19 cellular contexts compared by ENCODE assay signal in genomic region chr21:27569831-27570230, GRCh38.
DNase-seq lines count a peak whose midpoint lies in the region; ATAC-seq, FAIRE-seq and TF ChIP-seq lines count a peak whose summit lies in the region.
"Had no signal": no experiment of that assay in that cellular context is flagged by ENCODE, and none has a peak within 500 bp of the region (broad histone marks: within the 10 kb centered on the region; RNA-seq: fewer than 3 reads in every experiment).

No MANE protein-coding gene starts in this region.

- no peak overlapping the region for H2AFZ ChIP-seq in osteoblast (ENCODE audit: low read length)

- no peaks in the 10 kb centered on the region for H3K9me3 ChIP-seq in breast epithelium
- H3K9me3 ChIP-seq in esophagus squamous epithelium = no peaks in the 10 kb centered on the region
- no peaks in the 10 kb centered on the region for H3K9me3 ChIP-seq in osteoblast (ENCODE audit: low read depth, low read length)
- H3K9me3 ChIP-seq in aorta (ENCODE audit: control insufficient read depth, low read length) = no peaks in the 10 kb centered on the region
- H3K9me3 ChIP-seq: left lung, tibial nerve had no signal

- no peaks in the 10 kb centered on the region for H3K27me3 Mint-ChIP-seq in MCF 10A (ENCODE audit: insufficient read depth, unreplicated experiment)
- H3K27me3 Mint-ChIP-seq: naive thymus-derived CD4-positive, alpha-beta T cell had no signal

- DNase-seq in MCF 10A (ENCODE audit: unreplicated experiment) (no peak), breast epithelium (ENCODE audit: low spot score in 2 of 2) (no peak), esophagus squamous epithelium (lab: John Stamatoyannopoulos, UW) (no peak), osteoblast (ENCODE audit: insufficient read length, low spot score, missing footprints) (no peak), aorta (no peak), midbrain (lab: John Stamatoyannopoulos, UW) (no peak), GM12891 (ENCODE audit: insufficient read length, low spot score) (no peak)
- DNase-seq: 8988T; activated CD8-positive, alpha-beta T cell treated with anti-CD3 and anti-CD28 coated beads, Interleukin-2, amount 10 ng/mL, durations not matched to agents 7 days and 5 days; CD8-positive, alpha-beta T cell; dermis blood vessel endothelial cell; naive thymus-derived CD4-positive, alpha-beta T cell; NCI-H2029 treated with DMSO at 0.1 percent for 48 hours; NCI-H526 treated with DMSO at 0.1 percent for 48 hours; stimulated activated CD4-positive, alpha-beta T cell treated with anti-CD3 and anti-CD28 coated beads, Interleukin-1b, Interleukin-23, amount 100 ng/mL, for 48 hours had no signal

- peak overlapping the region in 1 of 2 donors; percentile 68 for H3K27ac ChIP-seq in breast epithelium
- H3K27ac ChIP-seq in esophagus squamous epithelium = peak overlapping the region in 3 of 4 donors; percentile 25 to 66 (median 66)
- H3K27ac ChIP-seq in osteoblast (ENCODE audit: low read depth, low read length) = peak overlapping the region; percentile 98
- H3K27ac ChIP-seq in aorta (ENCODE audit: low read depth in 1 of 2, low read length in 2 of 2) = peak overlapping the region in 1 of 2 donors; percentile 76

- TF ChIP-seq POLR2A in breast epithelium (IDR thresholded peaks at IDR 0.05) (no peak), esophagus squamous epithelium (IDR thresholded peaks at IDR 0.05) (no peak), GM12891 (IDR thresholded peaks at IDR 0.05; ENCODE audit: low read depth, low read length) (no peak)

- TSS peak; percentile 84 for BruUV-seq in MCF 10A (replicated peaks; lab: Mats Ljungman, UMichigan)

- H3K27ac Mint-ChIP-seq in MCF 10A (ENCODE audit: low read depth, unreplicated experiment) = peak overlapping the region; percentile 85
- H3K27ac Mint-ChIP-seq: activated CD8-positive, alpha-beta T cell treated with anti-CD3 and anti-CD28 coated beads, Interleukin-2, amount 10 ng/mL, durations not matched to agents 7 days and 5 days; activated T-helper 2 cell treated with anti-CD3 and anti-CD28 coated beads, Interferon-gamma antibody, Interleukin-2, Interleukin-4, amounts not matched to agents 10 μg/mL and 5 μg/mL and 100 μg/mL, durations not matched to agents 14 hours and 24 hours and 36 hours; CD8-positive, alpha-beta T cell; naive thymus-derived CD4-positive, alpha-beta T cell had no signal

- H3K4me3 ChIP-seq in breast epithelium = no peak overlapping the region
- H3K4me3 ChIP-seq in esophagus squamous epithelium = no peak overlapping the region
- H3K4me3 ChIP-seq in osteoblast (ENCODE audit: insufficient read depth, low read length) = peak overlapping the region; percentile 31
- H3K4me3 ChIP-seq in aorta (ENCODE audit: low read length in 2 of 2) = no peak overlapping the region
- H3K4me3 ChIP-seq: left lung, tibial nerve had no signal

- ATAC-seq in aorta (ENCODE audit: low FRiP score) (peak; percentile 24), HG02938 (IDR thresholded peaks at IDR 0.05; ENCODE audit: unreplicated experiment) (no peak)
- ATAC-seq: activated CD8-positive, alpha-beta T cell treated with anti-CD3 and anti-CD28 coated beads, Interleukin-2, amount 10 ng/mL, durations not matched to agents 7 days and 5 days; CD8-positive, alpha-beta T cell; naive thymus-derived CD4-positive, alpha-beta T cell had no signal

- FAIRE-seq in GM12891 (lab: Jason Lieb, UNC) = no peak

- H3K4me1 ChIP-seq in breast epithelium (no peaks in the 10 kb centered on the region), esophagus squamous epithelium (peaks cover 0 to 4% (median 0%) of the 10 kb centered on the region in 3 donors), osteoblast (ENCODE audit: insufficient read depth, low read length) (peaks cover 62% of the 10 kb centered on the region), aorta (ENCODE audit: control insufficient read depth in 1 of 2, insufficient read depth in 2 of 2, low read length in 2 of 2) (peaks cover 0 to 4% of the 10 kb centered on the region in 2 donors)
- H3K4me1 ChIP-seq: left lung had no signal

- H3K36me3 Mint-ChIP-seq in MCF 10A (ENCODE audit: insufficient read depth, unreplicated experiment) = no peaks in the 10 kb centered on the region
- H3K36me3 Mint-ChIP-seq: CD8-positive, alpha-beta T cell; naive thymus-derived CD4-positive, alpha-beta T cell had no signal

- H3K9me3 Mint-ChIP-seq in MCF 10A (ENCODE audit: unreplicated experiment) = peaks cover 10% of the 10 kb centered on the region

- CTCF ChIA-PET in MCF 10A (lab: Yijun Ruan, JAX) = interaction anchor here (0.7 to 2.6 kb wide), 5 partner anchors 130 to 1176 kb away, joined by 3 to 14 read pairs (median 4); no protein-coding TSS in a partner anchor

- H3K4me1 Mint-ChIP-seq in MCF 10A (ENCODE audit: insufficient read depth, unreplicated experiment) = peaks cover 37% of the 10 kb centered on the region
- H3K4me1 Mint-ChIP-seq: naive thymus-derived CD4-positive, alpha-beta T cell had no signal

- 53 to 61% methylated on average over 2 of the region's 2 CpGs for WGBS in esophagus squamous epithelium, 2 donors
- 20 to 27% methylated on average over 2 of the region's 2 CpGs for WGBS in aorta, 2 donors

- H3K36me3 ChIP-seq in breast epithelium = no peaks in the 10 kb centered on the region
- no peaks in the 10 kb centered on the region for H3K36me3 ChIP-seq in esophagus squamous epithelium
- H3K36me3 ChIP-seq in osteoblast (ENCODE audit: insufficient read depth, low read length) = no peaks in the 10 kb centered on the region
- H3K36me3 ChIP-seq in aorta (ENCODE audit: control insufficient read depth in 1 of 2, insufficient read depth in 2 of 2, low read length in 1 of 2) = no peaks in the 10 kb centered on the region
- H3K36me3 ChIP-seq: left lung, tibial nerve had no signal

- POLR2A ChIA-PET in MCF 10A (lab: Yijun Ruan, JAX) = interaction anchor here (0.6 to 0.7 kb wide), 2 partner anchors 126 to 130 kb away, joined by 3 read pairs; no protein-coding TSS in a partner anchor

- H3K79me2 ChIP-seq in osteoblast (ENCODE audit: insufficient read depth, low read length) = no peaks in the 10 kb centered on the region

- H3K4me3 Mint-ChIP-seq in MCF 10A (ENCODE audit: unreplicated experiment) = no peak overlapping the region
- H3K4me3 Mint-ChIP-seq: activated CD8-positive, alpha-beta T cell treated with anti-CD3 and anti-CD28 coated beads, Interleukin-2, amount 10 ng/mL, durations not matched to agents 7 days and 5 days; CD8-positive, alpha-beta T cell; naive thymus-derived CD4-positive, alpha-beta T cell had no signal

- no peaks in the 10 kb centered on the region for H4K20me1 ChIP-seq in osteoblast (ENCODE audit: insufficient read depth, low read length)

- intact Hi-C loops in MCF 10A (cut with micrococcal nuclease) (loop anchor here (2.0 kb wide), 3 partner anchors 79 to 767 kb away; no protein-coding TSS in a partner anchor), breast epithelium (cut with DNase I; ENCODE audit: low total_unique reads) (no loop called here), esophagus squamous epithelium (cut with DNase I) (no loop called here), aorta (cut with DNase I) (loop anchor here in 1 of 2 donors (5.0 to 10.0 kb wide), 3 partner anchors 715 to 1172 kb away; no protein-coding TSS in a partner anchor)

- H3K4me2 ChIP-seq in osteoblast (ENCODE audit: insufficient read depth, low read length) = peak overlapping the region; percentile 63

- TF ChIP-seq CTCF in MCF 10A (IDR thresholded peaks at IDR 0.05; ENCODE audit: unreplicated experiment) (no peak), breast epithelium (IDR thresholded peaks at IDR 0.05) (no peak), esophagus squamous epithelium (IDR thresholded peaks at IDR 0.05) (no peak), osteoblast (IDR thresholded peaks at IDR 0.05; ENCODE audit: extremely low read depth, low read depth, low read length) (no peak)

- H3K27me3 ChIP-seq in breast epithelium (no peaks in the 10 kb centered on the region), esophagus squamous epithelium (no peaks in the 10 kb centered on the region), osteoblast (ENCODE audit: insufficient read depth, low read length) (no peaks in the 10 kb centered on the region), aorta (ENCODE audit: control insufficient read depth in 1 of 2, insufficient read depth in 2 of 2, low read length in 1 of 2) (no peaks in the 10 kb centered on the region)
- H3K27me3 ChIP-seq: left lung, tibial nerve had no signal

TF ChIP-seq in GM12891, 5 proteins besides CTCF, POLR2A, EP300 and RAD21:
- TF ChIP-seq POU2F2 (IDR thresholded peaks at IDR 0.05; ENCODE audit: low read depth, low read length) (no peak), SPI1 (IDR thresholded peaks at IDR 0.05; ENCODE audit: low read depth, low read length) (no peak), POLR2AphosphoS5 (IDR thresholded peaks at IDR 0.05; ENCODE audit: low read depth, low read length) (no peak), PAX5 (IDR thresholded peaks at IDR 0.05; ENCODE audit: insufficient read depth, low read length, severe bottlenecking) (no peak), TAF1 (IDR thresholded peaks at IDR 0.05; ENCODE audit: low read depth, low read length) (no peak)
TF ChIP-seq in GM12891: peak in this region for 0.
